In genomic region chr4:97366661-97367060, GRCh38 we compare ENCODE assay signal across 26 cellular contexts.
"Had no signal": no experiment of that assay in that cellular context is flagged by ENCODE, and none has a peak within 500 bp of the region (broad histone marks: within the 10 kb centered on the region; RNA-seq: fewer than 3 reads in every experiment).

No MANE protein-coding gene starts in this region.

- DNase-seq: activated CD4-positive, alpha-beta T cell treated with anti-CD3 and anti-CD28 coated beads for 48 hours; activated CD4-positive, alpha-beta T cell treated with anti-CD3 and anti-CD28 coated beads, Interleukin-2, amount 50 U/mL, for 48 hours; activated gamma-delta T cell; activated naive CD4-positive, alpha-beta T cell treated with anti-CD3 and anti-CD28 coated beads for 36 hours; activated T-cell treated with anti-CD3 and anti-CD28 coated beads, Interleukin-2, amount 50 U/mL, for 48 hours; amygdala; caudate nucleus; IMR-90; Kasumi-1; KBM-7; NCI-H1105 treated with DMSO at 0.1 percent for 48 hours; NCI-H1436 treated with DMSO at 0.1 percent for 48 hours; NCI-H187; NCI-H2081; NCI-H510A treated with DMSO at 0.1 percent for 48 hours; NCI-H69; NK-92 treated with Interleukin-12 subunit alpha and Interleukin-12 subunit beta, amount 100 ng/mL, for 24 hours; Peyer's patch; Right ventricle myocardium superior; SJCRH30 had no signal

- H3K4me1 ChIP-seq: breast epithelium, Peyer's patch had no signal

- H3K9me3 Mint-ChIP-seq: T-helper 1 cell treated with Interleukin-12 subunit alpha and Interleukin-12 subunit beta and Interleukin-4 antibody, amounts not matched to agents 30 μg/mL and 1 μg/mL, for 36 hours had no signal

- H3K36me3 Mint-ChIP-seq: activated naive CD8-positive, alpha-beta T cell had no signal

- H3K36me3 ChIP-seq: breast epithelium, Peyer's patch, SJCRH30 had no signal

- H3K27me3 Mint-ChIP-seq: activated naive CD8-positive, alpha-beta T cell; activated T-helper 17 cell treated with anti-CD3 and anti-CD28 coated beads, Interleukin-2, amount 50 U/mL, for 72 hours had no signal

- H3K27me3 ChIP-seq: breast epithelium, Peyer's patch, SJCRH30 had no signal

- H3K4me3 ChIP-seq: breast epithelium, Peyer's patch, SJCRH30 had no signal

- ATAC-seq: activated CD4-positive, CD25-positive, alpha-beta regulatory T cell treated with anti-CD3 and anti-CD28 coated beads, Interleukin-2, amount 50 U/mL, for 24 hours; activated T-helper 17 cell treated with anti-CD3 and anti-CD28 coated beads, Interleukin-2, amount 50 U/mL, for 72 hours had no signal

- H3K27ac Mint-ChIP-seq: activated naive CD4-positive, alpha-beta T cell treated with anti-CD3 and anti-CD28 coated beads for 36 hours; activated naive CD8-positive, alpha-beta T cell; activated T-helper 17 cell treated with anti-CD3 and anti-CD28 coated beads, Interleukin-2, amount 50 U/mL, for 72 hours; T-helper 1 cell treated with Interleukin-12 subunit alpha and Interleukin-12 subunit beta and Interleukin-4 antibody, amounts not matched to agents 30 μg/mL and 1 μg/mL, for 36 hours had no signal

- H3K4me3 Mint-ChIP-seq: activated naive CD4-positive, alpha-beta T cell treated with anti-CD3 and anti-CD28 coated beads for 36 hours; activated naive CD8-positive, alpha-beta T cell; activated T-helper 17 cell treated with anti-CD3 and anti-CD28 coated beads, Interleukin-2, amount 50 U/mL, for 72 hours; T-helper 1 cell treated with Interleukin-12 subunit alpha and Interleukin-12 subunit beta and Interleukin-4 antibody, amounts not matched to agents 30 μg/mL and 1 μg/mL, for 36 hours had no signal

- H3K27ac ChIP-seq: breast epithelium, Peyer's patch, RWPE1, SJCRH30 had no signal

- H3K4me1 Mint-ChIP-seq: activated T-helper 17 cell treated with anti-CD3 and anti-CD28 coated beads, Interleukin-2, amount 50 U/mL, for 72 hours had no signal

- H3K9me3 ChIP-seq: Peyer's patch, SJCRH30 had no signal
